Comparison of ENCODE assay signal across 8 cellular contexts in genomic region chr13:102798653-102799543, GRCh38. TPM values are rescaled to one million over a fixed set of nuclear protein-coding genes. Genes with fewer than 3 reads are reported as not detected.
A peak's percentile ranks its signal among the peaks of the same experiment; 100 is the strongest.
DNase-seq lines count a peak whose midpoint lies in the region; ATAC-seq and TF ChIP-seq lines count a peak whose summit lies in the region.

A gene with protein sequence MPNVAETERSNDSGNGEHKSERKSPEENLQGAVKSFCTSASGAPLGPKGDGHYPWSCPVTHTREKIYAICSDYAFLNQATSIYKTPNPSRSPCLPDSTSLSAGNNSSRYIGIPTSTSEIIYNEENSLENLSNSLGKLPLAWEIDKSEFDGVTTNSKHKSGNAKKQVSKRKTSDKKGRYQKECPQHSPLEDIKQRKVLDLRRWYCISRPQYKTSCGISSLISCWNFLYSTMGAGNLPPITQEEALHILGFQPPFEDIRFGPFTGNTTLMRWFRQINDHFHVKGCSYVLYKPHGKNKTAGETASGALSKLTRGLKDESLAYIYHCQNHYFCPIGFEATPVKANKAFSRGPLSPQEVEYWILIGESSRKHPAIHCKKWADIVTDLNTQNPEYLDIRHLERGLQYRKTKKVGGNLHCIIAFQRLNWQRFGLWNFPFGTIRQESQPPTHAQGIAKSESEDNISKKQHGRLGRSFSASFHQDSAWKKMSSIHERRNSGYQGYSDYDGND (plus strand): TSS chr13:102799119. CDS start chr13:102807268, 8,149 bp downstream.
POGLUT2 (minus strand) TSS chr13:102798976; CDS start chr13:102798670, 306 bp downstream.

- peak within 1 kb of the TSS; percentile 94 for H3K4me3 ChIP-seq in osteoblast (ENCODE audit: insufficient read depth, low read length)
- H3K4me3 ChIP-seq in upper lobe of left lung: peak within 1 kb of the TSS; percentile 72 to 90 (median 79)

- intact Hi-C loops in Right ventricle myocardium inferior (cut with DNase I): loop anchor here (1.0 kb wide), 1 partner anchor 26 kb away; the partner anchor contains the start of gene TEX30

- H3K9me3 ChIP-seq in osteoblast (ENCODE audit: low read depth, low read length) (no peaks in the 10 kb centered on the region), upper lobe of left lung (no peaks in the 10 kb centered on the region)

- no peak for TF ChIP-seq EP300 in upper lobe of left lung (IDR thresholded peaks at IDR 0.05)

- H3K36me3 ChIP-seq in osteoblast (ENCODE audit: insufficient read depth, low read length) (peaks cover 3% of the 10 kb centered on the region), upper lobe of left lung (no peaks in the 10 kb centered on the region)

- H3K27ac ChIP-seq in osteoblast (ENCODE audit: low read depth, low read length): peak within 1 kb of the TSS; percentile 54
- peak within 1 kb of the TSS; percentile 75 to 90 (median 81) for H3K27ac ChIP-seq in upper lobe of left lung

- H4K20me1 ChIP-seq in osteoblast (ENCODE audit: insufficient read depth, low read length): no peaks in the 10 kb centered on the region

- peaks cover 8% of the 10 kb centered on the region for H3K4me1 ChIP-seq in osteoblast (ENCODE audit: insufficient read depth, low read length)
- H3K4me1 ChIP-seq in upper lobe of left lung: peaks cover 19 to 38% (median 23%) of the 10 kb centered on the region in 4 donors

- H2AFZ ChIP-seq in osteoblast (ENCODE audit: low read length): peak within 1 kb of the TSS; percentile 99

- peak; percentile 76 for DNase-seq in NCI-H1105 (lab: John Stamatoyannopoulos, UW)
- DNase-seq in SW 1271 (lab: John Stamatoyannopoulos, UW): peak; percentile 27 to 53
- DNase-seq in activated naive CD8-positive, alpha-beta T cell treated with anti-CD3 and anti-CD28 coated beads, Interleukin-2, amount 50 U/mL, for 16 hours (ENCODE audit: low read depth, low spot score): peak; percentile 54
- peak; percentile 94 for DNase-seq in Right ventricle myocardium inferior (ENCODE audit: missing footprints)
- peak; percentile 99 for DNase-seq in osteoblast (ENCODE audit: insufficient read length, low spot score, missing footprints)
- peak; percentile 91 to 95 for DNase-seq in upper lobe of left lung

- peak within 1 kb of the TSS; percentile 97 for H3K4me2 ChIP-seq in osteoblast (ENCODE audit: insufficient read depth, low read length)

- H3K79me2 ChIP-seq in osteoblast (ENCODE audit: insufficient read depth, low read length): peaks cover 67% of the 10 kb centered on the region

- ATAC-seq in HG02610 (IDR thresholded peaks at IDR 0.05; ENCODE audit: unreplicated experiment): peak; percentile 86
- ATAC-seq in Right ventricle myocardium inferior: peak; percentile 93
- ATAC-seq in upper lobe of left lung (ENCODE audit: low FRiP score in 2 of 2): peak; percentile 95 to 96

- TF ChIP-seq CTCF in osteoblast (IDR thresholded peaks at IDR 0.05; ENCODE audit: extremely low read depth, low read depth, low read length) (no peak), upper lobe of left lung (IDR thresholded peaks at IDR 0.05) (no peak)

- 0% methylated on average over 40 to 69 of the region's 83 CpGs for WGBS in upper lobe of left lung, 2 donors

- TF ChIP-seq POLR2A in GM10847 (IDR thresholded peaks at IDR 0.05; ENCODE audit: extremely low read depth, insufficient read length): peak; percentile 27
- TF ChIP-seq POLR2A in upper lobe of left lung (IDR thresholded peaks at IDR 0.05): peak in 1 of 4 donors; percentile 21

- no peaks in the 10 kb centered on the region for H3K27me3 ChIP-seq in osteoblast (ENCODE audit: insufficient read depth, low read length)
- H3K27me3 ChIP-seq in upper lobe of left lung: peaks cover 0 to 6% (median 0%) of the 10 kb centered on the region in 4 donors

RNA-seq across cellular contexts. Expression of the first gene that starts in this region (rescaled TPM):
- total RNA-seq in Right ventricle myocardium inferior: 32.4 TPM
- total RNA-seq in osteoblast: 22.1 and 30.9 TPM in 2 replicates
- total RNA-seq in upper lobe of left lung: 10 to 100 TPM in 5 of 6 donors, 1 to 10 TPM in 1; 7.1 to 45.1 (median 15.6) TPM

RNA-seq across cellular contexts. Expression of gene POGLUT2, which starts in this region (rescaled TPM):
- 3.2 TPM for total RNA-seq in Right ventricle myocardium inferior
- total RNA-seq in osteoblast: 15.9 and 18.0 TPM in 2 replicates
- 1 to 10 TPM; 1.6 to 8.4 (median 3.8) TPM for total RNA-seq in upper lobe of left lung

Comparison
In these comparisons a context has a peak if more than half of its experiments do, and no peak if none do; other contexts are left out.
1. Peak in every context shown above with its lines: DNase-seq, ATAC-seq, H3K4me3 ChIP-seq and H3K27ac ChIP-seq.
2. DNase-seq: peak in every context shown above with its lines; median percentile 99 in osteoblast; 94 in Right ventricle myocardium inferior; 93 in upper lobe of left lung; 76 in NCI-H1105; 54 in activated naive CD8-positive, alpha-beta T cell treated with anti-CD3 and anti-CD28 coated beads, Interleukin-2, amount 50 U/mL, for 16 hours; 40 in SW 1271.